ENCODE assay signal across 1 cellular context in the genomic region with DNA sequence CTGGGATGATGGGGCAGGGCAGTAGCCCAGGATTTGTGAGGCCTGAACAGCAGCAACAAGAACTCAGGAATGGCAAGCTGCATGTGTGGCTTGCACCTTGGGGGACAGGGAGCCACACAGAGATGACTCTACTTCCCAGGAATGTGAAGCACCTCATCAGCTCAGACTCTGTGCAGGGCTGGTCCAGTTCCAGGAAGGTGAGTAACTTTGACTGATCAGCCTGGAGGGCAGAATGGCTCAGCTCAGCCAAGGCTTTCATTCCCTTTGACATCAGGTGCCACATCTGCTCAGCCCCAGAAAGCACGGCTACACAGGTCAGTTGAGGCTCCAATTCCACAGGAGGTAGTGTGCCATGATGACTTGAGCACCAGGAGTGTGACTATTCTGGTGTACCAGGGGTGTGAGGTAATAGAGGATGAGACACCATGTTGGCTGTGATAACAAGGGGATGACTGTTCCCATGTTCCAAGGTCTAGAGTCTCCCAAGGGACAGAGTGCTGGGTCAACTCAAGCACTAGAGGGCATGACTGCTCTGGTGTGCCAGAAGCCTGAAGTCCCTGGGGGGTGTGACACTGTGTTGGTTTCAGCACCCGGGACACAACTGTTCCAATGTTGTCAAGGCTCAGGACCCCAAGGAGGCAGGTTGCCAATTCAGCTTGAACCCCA.
TF ChIP-seq lines count a peak whose summit lies in the region.

No MANE protein-coding gene starts in this region.

TF ChIP-seq in WTC11, 78 proteins besides CTCF, POLR2A, EP300 and RAD21 (continued from another document):
- TF ChIP-seq ATF6 (CRISPR knock-in tag; IDR thresholded peaks at IDR 0.05) = no peak
